1 cellular context compared by ENCODE assay signal in the genomic region with DNA sequence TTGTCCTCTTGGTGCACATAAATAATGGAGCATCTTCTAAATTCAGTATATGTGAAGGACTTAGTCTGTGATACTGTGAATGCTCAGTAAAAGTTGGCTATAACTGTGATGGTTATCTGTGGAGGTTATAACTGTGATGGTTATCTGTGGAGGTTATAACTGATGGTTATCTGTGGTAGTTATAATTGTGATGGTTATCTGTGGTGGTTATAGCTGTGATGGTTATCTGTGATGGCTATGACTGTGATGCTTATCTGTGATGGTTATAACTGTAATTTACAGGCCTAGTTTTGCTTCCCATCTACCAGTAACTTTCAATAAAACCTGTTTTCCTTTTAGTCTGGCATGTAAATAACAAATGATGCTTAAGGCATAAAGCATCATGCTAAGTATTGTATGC.
TF ChIP-seq lines count a peak whose summit lies in the region.

No MANE protein-coding gene starts in this region.

TF ChIP-seq in SK-N-SH, 30 proteins besides CTCF, POLR2A, EP300 and RAD21 (continued from another document):
- TF ChIP-seq NFIC (IDR thresholded peaks at IDR 0.05; ENCODE audit: borderline replicate concordance) (peak; percentile 12; the same call in 1 of the 2 replicates), YY1 (IDR thresholded peaks at IDR 0.05; ENCODE audit: low read depth) (no peak), TCF12 (IDR thresholded peaks at IDR 0.05) (peak; percentile 64)
- TF ChIP-seq, protein P1, sequence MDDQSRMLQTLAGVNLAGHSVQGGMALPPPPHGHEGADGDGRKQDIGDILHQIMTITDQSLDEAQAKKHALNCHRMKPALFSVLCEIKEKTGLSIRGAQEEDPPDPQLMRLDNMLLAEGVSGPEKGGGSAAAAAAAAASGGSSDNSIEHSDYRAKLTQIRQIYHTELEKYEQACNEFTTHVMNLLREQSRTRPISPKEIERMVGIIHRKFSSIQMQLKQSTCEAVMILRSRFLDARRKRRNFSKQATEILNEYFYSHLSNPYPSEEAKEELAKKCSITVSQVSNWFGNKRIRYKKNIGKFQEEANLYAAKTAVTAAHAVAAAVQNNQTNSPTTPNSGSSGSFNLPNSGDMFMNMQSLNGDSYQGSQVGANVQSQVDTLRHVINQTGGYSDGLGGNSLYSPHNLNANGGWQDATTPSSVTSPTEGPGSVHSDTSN (IDR thresholded peaks at IDR 0.05) = peak; percentile 31; the same call in 1 of the 2 replicates
